In the genomic region with DNA sequence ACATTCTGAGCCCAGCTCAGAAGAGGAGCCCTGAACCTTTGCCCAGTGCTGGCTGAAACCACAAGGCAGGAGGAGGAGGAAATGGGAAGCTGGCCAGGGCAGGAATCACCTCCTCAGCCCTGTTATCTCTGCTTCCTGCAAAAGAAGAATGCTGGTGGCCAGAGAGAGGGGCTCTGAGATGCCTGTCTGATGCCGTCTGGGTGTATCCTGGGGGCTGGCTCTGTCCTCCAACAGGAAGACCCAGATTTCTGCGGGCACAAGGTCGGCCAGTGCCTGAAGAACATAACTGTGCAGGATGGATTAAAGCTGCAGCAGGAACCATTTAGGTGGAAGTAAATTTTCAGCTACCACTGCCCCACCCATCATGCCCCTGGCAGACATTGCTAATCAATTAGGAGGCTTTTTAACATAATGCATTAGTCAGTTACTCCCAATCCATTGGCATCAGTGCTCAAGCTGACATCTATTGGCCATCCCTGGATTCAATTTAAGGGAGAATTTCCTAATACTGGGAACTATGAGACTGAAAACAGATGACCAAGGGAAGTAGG, we compare ENCODE assay signal across 12 cellular contexts.
DNase-seq lines count a peak whose midpoint lies in the region; ATAC-seq and TF ChIP-seq lines count a peak whose summit lies in the region.
"Had no signal": no experiment of that assay in that cellular context is flagged by ENCODE, and none has a peak within 500 bp of the region (broad histone marks: within the 10 kb centered on the region; RNA-seq: fewer than 3 reads in every experiment).

No MANE protein-coding gene starts in this region.

- no peaks in the 10 kb centered on the region for H3K36me3 ChIP-seq in mucosa of descending colon (ENCODE audit: low read depth)
- H3K36me3 ChIP-seq: left ventricle myocardium inferior had no signal

- H3K4me1 ChIP-seq in mucosa of descending colon (ENCODE audit: low read depth): peaks cover 27% of the 10 kb centered on the region

- DNase-seq in Daoy (ENCODE audit: low read depth) (peak; percentile 74), NCI-H226 (peak; percentile 89), dedifferentiated amniotic fluid mesenchymal stem cell (ENCODE audit: extremely low spot score) (peak; percentile 33), mucosa of descending colon (peak; percentile 72 to 80 (median 78)), NOMO-1 treated with DMSO at 0.1 percent for 48 hours (lab: John Stamatoyannopoulos, UW; ENCODE audit: unreplicated experiment) (no peak), HUDEP-2 (lab: John Stamatoyannopoulos, UW; ENCODE audit: unreplicated experiment in 76 of 76) (no peak)
- DNase-seq: activated naive CD4-positive, alpha-beta T cell treated with anti-CD3 and anti-CD28 coated beads, Interleukin-2, amount 10 ng/mL, durations not matched to agents 7 days and 5 days; CD8-positive, alpha-beta T cell; left ventricle myocardium inferior had no signal

- ATAC-seq in mucosa of descending colon (peak; percentile 73), GM18511 (IDR thresholded peaks at IDR 0.05; ENCODE audit: unreplicated experiment) (no peak), GM18517 (IDR thresholded peaks at IDR 0.05; ENCODE audit: unreplicated experiment) (no peak)
- ATAC-seq: CD8-positive, alpha-beta T cell had no signal

- TF ChIP-seq CTCF in mucosa of descending colon (IDR thresholded peaks at IDR 0.05): no peak

- intact Hi-C loops in mucosa of descending colon (cut with DNase I, micrococcal nuclease): no loop called here

- H3K9me3 ChIP-seq in mucosa of descending colon: no peaks in the 10 kb centered on the region
- H3K9me3 ChIP-seq: left ventricle myocardium inferior had no signal

- H3K4me3 ChIP-seq in mucosa of descending colon: no peak overlapping the region
- H3K4me3 ChIP-seq: left ventricle myocardium inferior, SK-N-MC had no signal

Comparison
In these comparisons a context has a peak if more than half of its experiments do, and no peak if none do; other contexts are left out.
1. DNase-seq: peak in Daoy (single experiment), NCI-H226 (single experiment), dedifferentiated amniotic fluid mesenchymal stem cell (single experiment) and mucosa of descending colon (3 of 3); none in NOMO-1 treated with DMSO at 0.1 percent for 48 hours (single experiment) and HUDEP-2 (0 of 76).